ENCODE assay signal across 1 cellular context in genomic region chr17:63549946-63550815, GRCh38.
TF ChIP-seq lines count a peak whose summit lies in the region.

A gene with protein sequence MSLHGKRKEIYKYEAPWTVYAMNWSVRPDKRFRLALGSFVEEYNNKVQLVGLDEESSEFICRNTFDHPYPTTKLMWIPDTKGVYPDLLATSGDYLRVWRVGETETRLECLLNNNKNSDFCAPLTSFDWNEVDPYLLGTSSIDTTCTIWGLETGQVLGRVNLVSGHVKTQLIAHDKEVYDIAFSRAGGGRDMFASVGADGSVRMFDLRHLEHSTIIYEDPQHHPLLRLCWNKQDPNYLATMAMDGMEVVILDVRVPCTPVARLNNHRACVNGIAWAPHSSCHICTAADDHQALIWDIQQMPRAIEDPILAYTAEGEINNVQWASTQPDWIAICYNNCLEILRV (plus strand): TSS chr17:63550477. CDS start chr17:63550678, 201 bp downstream.

TF ChIP-seq in GM23338, 12 proteins besides CTCF, POLR2A, EP300 and RAD21 (continued from another document):
- TF ChIP-seq, protein P1, sequence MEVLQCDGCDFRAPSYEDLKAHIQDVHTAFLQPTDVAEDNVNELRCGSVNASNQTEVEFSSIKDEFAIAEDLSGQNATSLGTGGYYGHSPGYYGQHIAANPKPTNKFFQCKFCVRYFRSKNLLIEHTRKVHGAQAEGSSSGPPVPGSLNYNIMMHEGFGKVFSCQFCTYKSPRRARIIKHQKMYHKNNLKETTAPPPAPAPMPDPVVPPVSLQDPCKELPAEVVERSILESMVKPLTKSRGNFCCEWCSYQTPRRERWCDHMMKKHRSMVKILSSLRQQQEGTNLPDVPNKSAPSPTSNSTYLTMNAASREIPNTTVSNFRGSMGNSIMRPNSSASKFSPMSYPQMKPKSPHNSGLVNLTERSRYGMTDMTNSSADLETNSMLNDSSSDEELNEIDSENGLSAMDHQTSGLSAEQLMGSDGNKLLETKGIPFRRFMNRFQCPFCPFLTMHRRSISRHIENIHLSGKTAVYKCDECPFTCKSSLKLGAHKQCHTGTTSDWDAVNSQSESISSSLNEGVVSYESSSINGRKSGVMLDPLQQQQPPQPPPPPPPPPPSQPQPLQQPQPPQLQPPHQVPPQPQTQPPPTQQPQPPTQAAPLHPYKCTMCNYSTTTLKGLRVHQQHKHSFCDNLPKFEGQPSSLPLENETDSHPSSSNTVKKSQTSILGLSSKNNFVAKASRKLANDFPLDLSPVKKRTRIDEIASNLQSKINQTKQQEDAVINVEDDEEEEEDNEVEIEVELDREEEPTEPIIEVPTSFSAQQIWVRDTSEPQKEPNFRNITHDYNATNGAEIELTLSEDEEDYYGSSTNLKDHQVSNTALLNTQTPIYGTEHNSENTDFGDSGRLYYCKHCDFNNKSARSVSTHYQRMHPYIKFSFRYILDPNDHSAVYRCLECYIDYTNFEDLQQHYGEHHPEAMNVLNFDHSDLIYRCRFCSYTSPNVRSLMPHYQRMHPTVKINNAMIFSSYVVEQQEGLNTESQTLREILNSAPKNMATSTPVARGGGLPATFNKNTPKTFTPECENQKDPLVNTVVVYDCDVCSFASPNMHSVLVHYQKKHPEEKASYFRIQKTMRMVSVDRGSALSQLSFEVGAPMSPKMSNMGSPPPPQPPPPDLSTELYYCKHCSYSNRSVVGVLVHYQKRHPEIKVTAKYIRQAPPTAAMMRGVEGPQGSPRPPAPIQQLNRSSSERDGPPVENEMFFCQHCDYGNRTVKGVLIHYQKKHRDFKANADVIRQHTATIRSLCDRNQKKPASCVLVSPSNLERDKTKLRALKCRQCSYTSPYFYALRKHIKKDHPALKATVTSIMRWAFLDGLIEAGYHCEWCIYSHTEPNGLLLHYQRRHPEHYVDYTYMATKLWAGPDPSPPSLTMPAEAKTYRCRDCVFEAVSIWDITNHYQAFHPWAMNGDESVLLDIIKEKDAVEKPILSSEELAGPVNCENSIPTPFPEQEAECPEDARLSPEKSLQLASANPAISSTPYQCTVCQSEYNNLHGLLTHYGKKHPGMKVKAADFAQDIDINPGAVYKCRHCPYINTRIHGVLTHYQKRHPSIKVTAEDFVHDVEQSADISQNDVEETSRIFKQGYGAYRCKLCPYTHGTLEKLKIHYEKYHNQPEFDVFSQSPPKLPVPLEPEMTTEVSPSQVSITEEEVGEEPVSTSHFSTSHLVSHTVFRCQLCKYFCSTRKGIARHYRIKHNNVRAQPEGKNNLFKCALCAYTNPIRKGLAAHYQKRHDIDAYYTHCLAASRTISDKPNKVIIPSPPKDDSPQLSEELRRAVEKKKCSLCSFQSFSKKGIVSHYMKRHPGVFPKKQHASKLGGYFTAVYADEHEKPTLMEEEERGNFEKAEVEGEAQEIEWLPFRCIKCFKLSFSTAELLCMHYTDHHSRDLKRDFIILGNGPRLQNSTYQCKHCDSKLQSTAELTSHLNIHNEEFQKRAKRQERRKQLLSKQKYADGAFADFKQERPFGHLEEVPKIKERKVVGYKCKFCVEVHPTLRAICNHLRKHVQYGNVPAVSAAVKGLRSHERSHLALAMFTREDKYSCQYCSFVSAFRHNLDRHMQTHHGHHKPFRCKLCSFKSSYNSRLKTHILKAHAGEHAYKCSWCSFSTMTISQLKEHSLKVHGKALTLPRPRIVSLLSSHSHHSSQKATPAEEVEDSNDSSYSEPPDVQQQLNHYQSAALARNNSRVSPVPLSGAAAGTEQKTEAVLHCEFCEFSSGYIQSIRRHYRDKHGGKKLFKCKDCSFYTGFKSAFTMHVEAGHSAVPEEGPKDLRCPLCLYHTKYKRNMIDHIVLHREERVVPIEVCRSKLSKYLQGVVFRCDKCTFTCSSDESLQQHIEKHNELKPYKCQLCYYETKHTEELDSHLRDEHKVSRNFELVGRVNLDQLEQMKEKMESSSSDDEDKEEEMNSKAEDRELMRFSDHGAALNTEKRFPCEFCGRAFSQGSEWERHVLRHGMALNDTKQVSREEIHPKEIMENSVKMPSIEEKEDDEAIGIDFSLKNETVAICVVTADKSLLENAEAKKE (CRISPR knock-in tag; IDR thresholded peaks at IDR 0.05) = no peak
- TF ChIP-seq NANOG (IDR thresholded peaks at IDR 0.05; ENCODE audit: borderline replicate concordance) (no peak), STAT1 (IDR thresholded peaks at IDR 0.05; ENCODE audit: unreplicated experiment) (no peak), CREB1 (CRISPR knock-in tag; IDR thresholded peaks at IDR 0.05; ENCODE audit: low read depth) (peak; percentile 82)
TF ChIP-seq in GM23338: peak in this region for 3.
